ENCODE assay signal across 6 cellular contexts in the genomic region with DNA sequence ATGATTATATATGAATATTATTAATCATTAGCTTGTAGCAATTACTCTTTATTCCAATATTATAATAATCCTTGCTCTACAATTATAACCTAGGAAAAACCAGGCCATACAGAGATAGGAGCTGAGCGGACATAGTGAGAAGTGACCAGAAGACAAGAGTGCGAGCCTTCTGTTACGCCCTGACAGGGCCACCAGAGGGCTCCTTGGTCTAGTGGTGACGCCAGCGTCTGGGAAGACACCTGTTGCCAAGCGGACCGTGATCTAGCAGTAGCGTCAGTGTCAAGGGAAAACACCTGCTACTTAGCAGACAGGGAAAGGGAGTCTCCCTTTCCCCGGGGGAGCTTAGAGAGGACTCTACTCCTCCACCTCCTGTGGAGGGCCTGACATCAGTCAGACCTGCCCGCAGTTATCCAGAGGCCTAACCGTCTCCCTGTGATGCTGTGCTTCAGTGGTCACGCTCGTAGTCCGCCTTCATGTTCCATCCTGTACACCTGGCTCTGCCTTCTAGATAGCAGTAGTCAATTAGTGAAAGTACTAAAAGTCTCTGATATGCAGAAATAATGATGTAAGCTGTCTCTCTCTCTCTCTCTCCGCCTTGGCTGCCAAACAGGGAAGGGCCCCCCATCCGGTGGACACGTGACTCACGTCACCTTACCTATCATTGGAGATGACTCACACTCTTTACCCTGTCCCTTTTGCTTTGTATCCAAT. TPM values are rescaled to one million over a fixed set of nuclear protein-coding genes. Genes with fewer than 3 reads are reported as not detected.
DNase-seq lines count a peak whose midpoint lies in the region; TF ChIP-seq lines count a peak whose summit lies in the region.
"Not testable (repeated sequence)": the region's sequence is repeated elsewhere in the genome, so short reads cannot be mapped to it uniquely, and the experiment has no call there.

No MANE protein-coding gene starts in this region.

- intact Hi-C loops in left ventricle myocardium inferior (cut with micrococcal nuclease); spleen (cut with DNase I; ENCODE audit: low total_unique reads): not testable (repeated sequence)

- DNase-seq in COLO668 (lab: John Stamatoyannopoulos, UW; ENCODE audit: unreplicated experiment) (peak; percentile 80), MV-4-11 (lab: John Stamatoyannopoulos, UW) (peak; percentile 38), SJCRH30 (peak; percentile 59 to 63)
- peak; percentile 65 for DNase-seq in activated naive CD8-positive, alpha-beta T cell treated with anti-CD3 and anti-CD28 coated beads for 36 hours
- not testable (repeated sequence) for DNase-seq in left ventricle myocardium inferior, spleen

- not testable (repeated sequence) for H3K36me3 Mint-ChIP-seq in activated naive CD8-positive, alpha-beta T cell treated with anti-CD3 and anti-CD28 coated beads for 36 hours

- peak overlapping the region; percentile 73 for H3K27ac Mint-ChIP-seq in activated naive CD8-positive, alpha-beta T cell treated with anti-CD3 and anti-CD28 coated beads for 36 hours

- TF ChIP-seq CTCF in left ventricle myocardium inferior (IDR thresholded peaks at IDR 0.05; ENCODE audit: borderline replicate concordance) (peak; percentile 54), spleen (IDR thresholded peaks at IDR 0.05 in 8 of 11, conservative IDR thresholded peaks at IDR 0.05 in 3 of 11) (peak in 6 of 11 experiments; percentile 16 to 54 (median 44))

- H3K4me3 Mint-ChIP-seq in activated naive CD8-positive, alpha-beta T cell treated with anti-CD3 and anti-CD28 coated beads for 36 hours = peak overlapping the region; percentile 47

- not testable (repeated sequence) for H3K4me3 ChIP-seq in SJCRH30, left ventricle myocardium inferior, spleen

- H3K27me3 ChIP-seq in SJCRH30 (peaks cover 14% of the 10 kb centered on the region), left ventricle myocardium inferior (ENCODE audit: low read depth) (peaks cover 41% of the 10 kb centered on the region), spleen (replicated peaks in 1 of 7) (peaks cover 0 to 60% (median 8%) of the 10 kb centered on the region in 7 donors)

- not testable (repeated sequence) for H3K27ac ChIP-seq in SJCRH30; left ventricle myocardium inferior (replicated peaks)
- H3K27ac ChIP-seq in spleen = peak overlapping the region in 4 of 8 donors; percentile 33 to 55 (median 44)

- not testable (repeated sequence) for TF ChIP-seq POLR2A in spleen (IDR thresholded peaks at IDR 0.05)

- H3K9me3 ChIP-seq in SJCRH30 (replicated peaks); left ventricle myocardium inferior (replicated peaks); spleen: not testable (repeated sequence)

- WGBS in spleen, 5 donors = 38 to 51% (median 43%) methylated on average over 11 to 18 of the region's 18 CpGs

- H3K4me1 ChIP-seq in SJCRH30 = not testable (repeated sequence)
- H3K4me1 ChIP-seq in left ventricle myocardium inferior (peaks cover 29% of the 10 kb centered on the region), spleen (peaks cover 0 to 46% (median 10%) of the 10 kb centered on the region in 6 donors)

- not testable (repeated sequence) for H3K9me3 Mint-ChIP-seq in activated naive CD8-positive, alpha-beta T cell treated with anti-CD3 and anti-CD28 coated beads for 36 hours

- peaks cover 16% of the 10 kb centered on the region for H3K4me1 Mint-ChIP-seq in activated naive CD8-positive, alpha-beta T cell treated with anti-CD3 and anti-CD28 coated beads for 36 hours

- peaks cover 47% of the 10 kb centered on the region for H3K27me3 Mint-ChIP-seq in activated naive CD8-positive, alpha-beta T cell treated with anti-CD3 and anti-CD28 coated beads for 36 hours

- not testable (repeated sequence) for H3K36me3 ChIP-seq in SJCRH30, left ventricle myocardium inferior, spleen

RNA-seq across cellular contexts. Expression of a gene that starts 2.2 kb away (rescaled TPM):
- total RNA-seq in SJCRH30 (2014; rRNA removed; shearing (Covaris generic)) = not detected in 2 replicates
- not detected for total RNA-seq in activated naive CD8-positive, alpha-beta T cell treated with anti-CD3 and anti-CD28 coated beads for 36 hours
- total RNA-seq in left ventricle myocardium inferior (0.41 TPM), spleen (under 1 TPM in 1 of 7 donors, not detected in 6; 0.35 TPM)
- not detected for polyA plus RNA-seq in spleen

RNA-seq across cellular contexts. Expression of a gene that starts 8.5 kb away (rescaled TPM):
- total RNA-seq in SJCRH30 (2014; rRNA removed; shearing (Covaris generic)) = not detected in 2 replicates
- not detected for total RNA-seq in activated naive CD8-positive, alpha-beta T cell treated with anti-CD3 and anti-CD28 coated beads for 36 hours
- not detected for total RNA-seq in left ventricle myocardium inferior
- total RNA-seq in spleen = 1 to 10 TPM in 1 of 7 donors, under 1 TPM in 2, not detected in 4; 0.13 to 2.8 (median 0.51) TPM
- under 1 TPM; 0.22 to 0.70 (median 0.46) TPM for polyA plus RNA-seq in spleen

RNA-seq across cellular contexts. Expression of a gene that starts 18.2 kb away (rescaled TPM):
- not detected in 2 replicates for total RNA-seq in SJCRH30 (2014; rRNA removed; shearing (Covaris generic))
- total RNA-seq in activated naive CD8-positive, alpha-beta T cell treated with anti-CD3 and anti-CD28 coated beads for 36 hours = not detected
- total RNA-seq in left ventricle myocardium inferior (14.6 TPM), spleen (1 to 10 TPM; 1.2 to 8.7 (median 3.7) TPM)
- polyA plus RNA-seq in spleen = 10 to 100 TPM in 1 of 3 donors, 1 to 10 TPM in 2; 3.7 to 18.9 (median 5.0) TPM

RNA-seq across cellular contexts. Expression of a gene that starts 23.8 kb away (rescaled TPM):
- 0.10 TPM in 1 of 2 replicates, not detected in the other for total RNA-seq in SJCRH30 (2014; rRNA removed; shearing (Covaris generic))
- 1 to 10 TPM; 5.4 to 6.1 TPM for total RNA-seq in activated naive CD8-positive, alpha-beta T cell treated with anti-CD3 and anti-CD28 coated beads for 36 hours
- total RNA-seq in left ventricle myocardium inferior (9.6 TPM), spleen (10 to 100 TPM in 5 of 7 donors, 1 to 10 TPM in 2; 7.2 to 18.0 (median 12.8) TPM)
- polyA plus RNA-seq in spleen = 10 to 100 TPM; 22.6 to 41.3 (median 24.5) TPM

RNA-seq across cellular contexts. Expression of a gene that starts 24.6 kb away (rescaled TPM):
- 17.3 and 26.2 TPM in 2 replicates for total RNA-seq in SJCRH30 (2014; rRNA removed; shearing (Covaris generic))
- total RNA-seq in activated naive CD8-positive, alpha-beta T cell treated with anti-CD3 and anti-CD28 coated beads for 36 hours = 10 to 100 TPM; 49.3 to 49.6 TPM
- total RNA-seq in left ventricle myocardium inferior (71.4 TPM), spleen (10 to 100 TPM; 32.1 to 50.7 (median 44.3) TPM)
- 10 to 100 TPM; 54.5 to 92.8 (median 92.6) TPM for polyA plus RNA-seq in spleen
